In genomic region chr14:94080606-94081385, GRCh38 we compare ENCODE assay signal across 1 cellular context.
TF ChIP-seq lines count a peak whose summit lies in the region.

A gene with protein sequence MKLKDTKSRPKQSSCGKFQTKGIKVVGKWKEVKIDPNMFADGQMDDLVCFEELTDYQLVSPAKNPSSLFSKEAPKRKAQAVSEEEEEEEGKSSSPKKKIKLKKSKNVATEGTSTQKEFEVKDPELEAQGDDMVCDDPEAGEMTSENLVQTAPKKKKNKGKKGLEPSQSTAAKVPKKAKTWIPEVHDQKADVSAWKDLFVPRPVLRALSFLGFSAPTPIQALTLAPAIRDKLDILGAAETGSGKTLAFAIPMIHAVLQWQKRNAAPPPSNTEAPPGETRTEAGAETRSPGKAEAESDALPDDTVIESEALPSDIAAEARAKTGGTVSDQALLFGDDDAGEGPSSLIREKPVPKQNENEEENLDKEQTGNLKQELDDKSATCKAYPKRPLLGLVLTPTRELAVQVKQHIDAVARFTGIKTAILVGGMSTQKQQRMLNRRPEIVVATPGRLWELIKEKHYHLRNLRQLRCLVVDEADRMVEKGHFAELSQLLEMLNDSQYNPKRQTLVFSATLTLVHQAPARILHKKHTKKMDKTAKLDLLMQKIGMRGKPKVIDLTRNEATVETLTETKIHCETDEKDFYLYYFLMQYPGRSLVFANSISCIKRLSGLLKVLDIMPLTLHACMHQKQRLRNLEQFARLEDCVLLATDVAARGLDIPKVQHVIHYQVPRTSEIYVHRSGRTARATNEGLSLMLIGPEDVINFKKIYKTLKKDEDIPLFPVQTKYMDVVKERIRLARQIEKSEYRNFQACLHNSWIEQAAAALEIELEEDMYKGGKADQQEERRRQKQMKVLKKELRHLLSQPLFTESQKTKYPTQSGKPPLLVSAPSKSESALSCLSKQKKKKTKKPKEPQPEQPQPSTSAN (minus strand): TSS chr14:94081202. CDS start chr14:94079742, 1,460 bp downstream.
TSS of gene IFI27L1 (plus strand) at chr14:94081310. CDS start at chr14:94096938, 15,628 bp downstream.

TF ChIP-seq in K562, 482 proteins besides CTCF, POLR2A, EP300 and RAD21 (continued from another document and continues in another):
- TF ChIP-seq GABPA (tag; conservative IDR thresholded peaks at IDR 0.05; ENCODE audit: low read depth): peak; percentile 91
- TF ChIP-seq POLR2B (IDR thresholded peaks at IDR 0.05; ENCODE audit: low read depth, partially characterized antibody): peak; percentile 71
- peak; percentile 71 for TF ChIP-seq RBBP5 (IDR thresholded peaks at IDR 0.05; ENCODE audit: borderline replicate concordance, insufficient read depth, low read length, poor library complexity, severe bottlenecking)
- TF ChIP-seq, protein P1, sequence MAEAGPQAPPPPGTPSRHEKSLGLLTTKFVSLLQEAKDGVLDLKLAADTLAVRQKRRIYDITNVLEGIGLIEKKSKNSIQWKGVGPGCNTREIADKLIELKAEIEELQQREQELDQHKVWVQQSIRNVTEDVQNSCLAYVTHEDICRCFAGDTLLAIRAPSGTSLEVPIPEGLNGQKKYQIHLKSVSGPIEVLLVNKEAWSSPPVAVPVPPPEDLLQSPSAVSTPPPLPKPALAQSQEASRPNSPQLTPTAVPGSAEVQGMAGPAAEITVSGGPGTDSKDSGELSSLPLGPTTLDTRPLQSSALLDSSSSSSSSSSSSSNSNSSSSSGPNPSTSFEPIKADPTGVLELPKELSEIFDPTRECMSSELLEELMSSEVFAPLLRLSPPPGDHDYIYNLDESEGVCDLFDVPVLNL (CRISPR knock-in tag; IDR thresholded peaks at IDR 0.05; ENCODE audit: low read depth): peak; percentile 65; the same call in 1 of the 2 replicates
- peak; percentile 76 for TF ChIP-seq TAF1 (IDR thresholded peaks at IDR 0.05; ENCODE audit: control insufficient read depth, extremely low read depth, insufficient read depth, low read length, severe bottlenecking)
- peak in 1 of 2 experiments; percentile 20; a peak in 2 of 4 replicates for TF ChIP-seq HDAC1 (IDR thresholded peaks at IDR 0.05)
- no peak for TF ChIP-seq FOXA3 (CRISPR knock-in tag; conservative IDR thresholded peaks at IDR 0.05 in 1 of 2, IDR thresholded peaks at IDR 0.05 in 1 of 2)
- TF ChIP-seq TFAP4 (CRISPR knock-in tag; IDR thresholded peaks at IDR 0.05; ENCODE audit: borderline replicate concordance): peak; percentile 80
- no peak for TF ChIP-seq XRCC5 (IDR thresholded peaks at IDR 0.05; ENCODE audit: low read depth, low read length)
- TF ChIP-seq RBM15 (IDR thresholded peaks at IDR 0.05; ENCODE audit: insufficient read depth, low read length): no peak
- TF ChIP-seq MTF1 (CRISPR knock-in tag; IDR thresholded peaks at IDR 0.05; ENCODE audit: borderline replicate concordance): no peak
- TF ChIP-seq, protein P2, sequence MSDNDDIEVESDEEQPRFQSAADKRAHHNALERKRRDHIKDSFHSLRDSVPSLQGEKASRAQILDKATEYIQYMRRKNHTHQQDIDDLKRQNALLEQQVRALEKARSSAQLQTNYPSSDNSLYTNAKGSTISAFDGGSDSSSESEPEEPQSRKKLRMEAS (CRISPR knock-in tag; IDR thresholded peaks at IDR 0.05): peak; percentile 13; the same call in 1 of the 2 replicates
- peak; percentile 73; the same call in 1 of the 2 replicates for TF ChIP-seq POLR2AphosphoS5 (IDR thresholded peaks at IDR 0.05; ENCODE audit: control insufficient read depth, insufficient read depth, low read depth, low read length)
- peak; percentile 92 for TF ChIP-seq GABPB1 (CRISPR knock-in tag; IDR thresholded peaks at IDR 0.05)
- TF ChIP-seq ZNF143 (CRISPR knock-in tag; IDR thresholded peaks at IDR 0.05): no peak
- TF ChIP-seq ZNF764 (CRISPR knock-in tag; IDR thresholded peaks at IDR 0.05; ENCODE audit: low read depth): no peak
- 0 out of 2 replicates have a peak, but pooled peaks have one; percentile 23 for TF ChIP-seq CHD2 (IDR thresholded peaks at IDR 0.05; ENCODE audit: low read depth, low read length)
- TF ChIP-seq KDM5B (IDR thresholded peaks at IDR 0.05; ENCODE audit: insufficient replicate concordance, low read depth, low read length): peak; percentile 91
- 0 out of 2 replicates have a peak, but pooled peaks have one; percentile 24 for TF ChIP-seq PKNOX1 (IDR thresholded peaks at IDR 0.05)
- TF ChIP-seq RB1 (IDR thresholded peaks at IDR 0.05; ENCODE audit: low read depth): peak; percentile 59; the same call in 1 of the 2 replicates
- peak; percentile 98 for TF ChIP-seq POLR2G (IDR thresholded peaks at IDR 0.05; ENCODE audit: low read depth, low read length)
- peak; percentile 85 for TF ChIP-seq ZBTB40 (IDR thresholded peaks at IDR 0.05)
- no peak for TF ChIP-seq ZBTB40 (CRISPR knock-in tag; IDR thresholded peaks at IDR 0.05)
- TF ChIP-seq CTBP1 (IDR thresholded peaks at IDR 0.05; ENCODE audit: borderline replicate concordance): no peak
- no peak for TF ChIP-seq RERE (CRISPR knock-in tag; IDR thresholded peaks at IDR 0.05; ENCODE audit: borderline replicate concordance)
- TF ChIP-seq E2F8 (IDR thresholded peaks at IDR 0.05; ENCODE audit: low read depth, partially characterized antibody): peak; percentile 33
- no peak for TF ChIP-seq KHSRP (IDR thresholded peaks at IDR 0.05)
- TF ChIP-seq RBM25 (IDR thresholded peaks at IDR 0.05; ENCODE audit: low read depth, low read length, severe bottlenecking): peak; percentile 34
- TF ChIP-seq NR2C1 (IDR thresholded peaks at IDR 0.05): peak; percentile 71
- peak; percentile 84 for TF ChIP-seq NR2C1 (tag; IDR thresholded peaks at IDR 0.05)
- peak; percentile 62; the same call in 1 of the 2 replicates for TF ChIP-seq POLR2H (tag; IDR thresholded peaks at IDR 0.05; ENCODE audit: low read depth)
- TF ChIP-seq MBD2 (IDR thresholded peaks at IDR 0.05; ENCODE audit: borderline replicate concordance, low read depth): 0 out of 2 replicates have a peak, but pooled peaks have one; percentile 50
